In genomic region chr16:70681382-70682238, GRCh38 we compare ENCODE assay signal across 10 cellular contexts. TPM values are rescaled to one million over a fixed set of nuclear protein-coding genes. Genes with fewer than 3 reads are reported as not detected.
DNase-seq lines count a peak whose midpoint lies in the region; ATAC-seq and TF ChIP-seq lines count a peak whose summit lies in the region.
"Had no signal": no experiment of that assay in that cellular context is flagged by ENCODE, and none has a peak within 500 bp of the region (broad histone marks: within the 10 kb centered on the region; RNA-seq: fewer than 3 reads in every experiment).

No MANE protein-coding gene starts in this region.

- peak overlapping the region in 1 of 2 experiments; percentile 55; a peak in 1 of 4 replicates for H3K27ac ChIP-seq in SK-N-SH (ENCODE audit: low read depth in 2 of 2, low read length in 1 of 2)
- peak overlapping the region; percentile 63 for H3K27ac ChIP-seq in osteoblast (ENCODE audit: low read depth, low read length)
- peak overlapping the region; percentile 13 for H3K27ac ChIP-seq in urinary bladder (ENCODE audit: low read depth)
- no peak overlapping the region for H3K27ac ChIP-seq in OCI-LY7 (ENCODE audit: low read depth, low read length, poor library complexity, severe bottlenecking)

- H3K4me3 ChIP-seq in SK-N-SH (ENCODE audit: low read depth in 2 of 2, low read length in 1 of 2) (no peak overlapping the region), osteoblast (ENCODE audit: insufficient read depth, low read length) (no peak overlapping the region), urinary bladder (ENCODE audit: low read depth, low read length) (no peak overlapping the region), OCI-LY7 (ENCODE audit: low read depth, low read length, poor library complexity, severe bottlenecking) (no peak overlapping the region)
- H3K4me3 ChIP-seq: left lung had no signal

- no TSS peak for BruUV-seq in OCI-LY7 (replicated peaks; lab: Mats Ljungman, UMichigan)

- H3K27me3 ChIP-seq in SK-N-SH (ENCODE audit: insufficient read depth), result no peaks in the 10 kb centered on the region
- H3K27me3 ChIP-seq in osteoblast (ENCODE audit: insufficient read depth, low read length), result no peaks in the 10 kb centered on the region

- TF ChIP-seq RAD21 in SK-N-SH (IDR thresholded peaks at IDR 0.05; ENCODE audit: low read length), result no peak

- H3K9me3 ChIP-seq in SK-N-SH (no peaks in the 10 kb centered on the region), osteoblast (ENCODE audit: low read depth, low read length) (no peaks in the 10 kb centered on the region), OCI-LY7 (ENCODE audit: low read length) (no peaks in the 10 kb centered on the region)
- H3K9me3 ChIP-seq: left lung had no signal

- H3K9me2 ChIP-seq in SK-N-SH (no peaks in the 10 kb centered on the region), OCI-LY7 (ENCODE audit: insufficient read depth, low read length) (no peaks in the 10 kb centered on the region)

- H3K9ac ChIP-seq in SK-N-SH, result no peak overlapping the region

- no peak for TF ChIP-seq EP300 in SK-N-SH (IDR thresholded peaks at IDR 0.05; ENCODE audit: borderline replicate concordance in 1 of 2, low read depth in 1 of 2, low read length in 1 of 2)

- H4K20me1 ChIP-seq in SK-N-SH (ENCODE audit: insufficient read depth) (peaks cover 51% of the 10 kb centered on the region), osteoblast (ENCODE audit: insufficient read depth, low read length) (peaks cover 51% of the 10 kb centered on the region), OCI-LY7 (ENCODE audit: insufficient read depth, low read length) (no peaks in the 10 kb centered on the region)

- DNase-seq in SK-N-SH (peak; percentile 51), head of caudate nucleus (peak; percentile 67 to 96 (median 89)), osteoblast (ENCODE audit: insufficient read length, low spot score, missing footprints) (peak; percentile 89), activated gamma-delta T cell treated with Interleukin-2 at 50 U/mL for 16 hours (no peak), OCI-LY7 (ENCODE audit: low spot score) (no peak), SIG-M5 (lab: John Stamatoyannopoulos, UW) (no peak)
- DNase-seq: NCI-H1092 had no signal

- no peak for TF ChIP-seq CTCF in SK-N-SH (IDR thresholded peaks at IDR 0.05)
- no peak for TF ChIP-seq CTCF in osteoblast (IDR thresholded peaks at IDR 0.05; ENCODE audit: extremely low read depth, low read depth, low read length)
- TF ChIP-seq CTCF in OCI-LY7 (conservative IDR thresholded peaks at IDR 0.05; ENCODE audit: low read length), result no peak

- H3K4me2 ChIP-seq in SK-N-SH, result 0 out of 2 replicates have a peak overlapping the region, but pooled peaks have one; percentile 28
- peak overlapping the region; percentile 43 for H3K4me2 ChIP-seq in osteoblast (ENCODE audit: insufficient read depth, low read length)
- no peak overlapping the region for H3K4me2 ChIP-seq in OCI-LY7 (ENCODE audit: low read length)

- H3K79me2 ChIP-seq in SK-N-SH (ENCODE audit: insufficient read depth) (peaks cover 55% of the 10 kb centered on the region), osteoblast (ENCODE audit: insufficient read depth, low read length) (peaks cover 88% of the 10 kb centered on the region), OCI-LY7 (ENCODE audit: insufficient read depth, low read depth, low read length) (no peaks in the 10 kb centered on the region)

- peaks cover 2 to 44% of the 10 kb centered on the region in 2 experiments; a peak in 3 of 4 replicates for H3K4me1 ChIP-seq in SK-N-SH (ENCODE audit: control insufficient read depth in 1 of 2, insufficient read depth in 2 of 2, low read depth in 1 of 2, low read length in 1 of 2)
- H3K4me1 ChIP-seq in osteoblast (ENCODE audit: insufficient read depth, low read length), result peaks cover 45% of the 10 kb centered on the region
- no peaks in the 10 kb centered on the region for H3K4me1 ChIP-seq in urinary bladder (ENCODE audit: insufficient read depth)
- H3K4me1 ChIP-seq in OCI-LY7 (ENCODE audit: insufficient read depth, low read length, poor library complexity, severe bottlenecking), result no peaks in the 10 kb centered on the region

- CTCF ChIA-PET in SK-N-SH (lab: Yijun Ruan, JAX), result interaction anchor here (1.2 to 14.3 kb wide), 9 partner anchors 7 to 97 kb away, joined by 3 to 181 read pairs (median 4); no protein-coding TSS in a partner anchor
- CTCF ChIA-PET in OCI-LY7 (lab: Charles Lee; ENCODE audit: unreplicated experiment), result no interaction called here

- no peak for ATAC-seq in SK-N-SH treated with all-trans-retinoic acid at 6 μM for 48 hours
- ATAC-seq: left lung had no signal

- POLR2A ChIA-PET in SK-N-SH (lab: Yijun Ruan, JAX), result no interaction called here
- POLR2A ChIA-PET in OCI-LY7 (lab: Charles Lee), result no interaction called here

- WGBS in SK-N-SH (ENCODE audit: low lambda C conversion rate), result 92% methylated on average over 4 of the region's 13 CpGs
- 57% methylated on average over 13 of the region's 13 CpGs for WGBS in urinary bladder

- intact Hi-C loops in head of caudate nucleus (cut with DNase I) (loop anchor here (2.0 to 5.0 kb wide), 2 partner anchors 46 to 89 kb away; no protein-coding TSS in a partner anchor), OCI-LY7 (cut with micrococcal nuclease; ENCODE audit: unreplicated experiment) (loop anchor here (5.0 kb wide), 1 partner anchor 91 kb away; no protein-coding TSS in a partner anchor)

- H2AFZ ChIP-seq in SK-N-SH (ENCODE audit: low read depth), result no peak overlapping the region
- no peak overlapping the region for H2AFZ ChIP-seq in osteoblast (ENCODE audit: low read length)
- H2AFZ ChIP-seq in OCI-LY7 (ENCODE audit: low read length), result no peak overlapping the region

- no peaks in the 10 kb centered on the region for H3F3A ChIP-seq in SK-N-SH (replicated peaks; ENCODE audit: insufficient read depth)

- peaks cover 12 to 43% of the 10 kb centered on the region in 2 experiments for H3K36me3 ChIP-seq in SK-N-SH (replicated peaks in 1 of 2; ENCODE audit: control insufficient read depth in 1 of 2, insufficient read depth in 2 of 2, low read length in 1 of 2)
- peaks cover 50% of the 10 kb centered on the region for H3K36me3 ChIP-seq in osteoblast (ENCODE audit: insufficient read depth, low read length)
- H3K36me3 ChIP-seq in urinary bladder (ENCODE audit: insufficient read depth), result no peaks in the 10 kb centered on the region
- no peaks in the 10 kb centered on the region for H3K36me3 ChIP-seq in OCI-LY7 (ENCODE audit: insufficient read depth, low read length)

TF ChIP-seq in SK-N-SH treated with all-trans-retinoic acid at 6 μM for 48 hours, 23 proteins besides CTCF, POLR2A, EP300 and RAD21 (continues in another document):
- TF ChIP-seq OSR1 (CRISPR knock-in tag; IDR thresholded peaks at IDR 0.05) (no peak), ZFP3 (CRISPR knock-in tag; IDR thresholded peaks at IDR 0.05) (no peak), SNAI2 (CRISPR knock-in tag; IDR thresholded peaks at IDR 0.05) (no peak), TOX (CRISPR knock-in tag; IDR thresholded peaks at IDR 0.05; ENCODE audit: borderline replicate concordance) (no peak), ESRRG (CRISPR knock-in tag; IDR thresholded peaks at IDR 0.05) (no peak), CSDC2 (CRISPR knock-in tag; IDR thresholded peaks at IDR 0.05) (no peak)
- TF ChIP-seq, protein P1, sequence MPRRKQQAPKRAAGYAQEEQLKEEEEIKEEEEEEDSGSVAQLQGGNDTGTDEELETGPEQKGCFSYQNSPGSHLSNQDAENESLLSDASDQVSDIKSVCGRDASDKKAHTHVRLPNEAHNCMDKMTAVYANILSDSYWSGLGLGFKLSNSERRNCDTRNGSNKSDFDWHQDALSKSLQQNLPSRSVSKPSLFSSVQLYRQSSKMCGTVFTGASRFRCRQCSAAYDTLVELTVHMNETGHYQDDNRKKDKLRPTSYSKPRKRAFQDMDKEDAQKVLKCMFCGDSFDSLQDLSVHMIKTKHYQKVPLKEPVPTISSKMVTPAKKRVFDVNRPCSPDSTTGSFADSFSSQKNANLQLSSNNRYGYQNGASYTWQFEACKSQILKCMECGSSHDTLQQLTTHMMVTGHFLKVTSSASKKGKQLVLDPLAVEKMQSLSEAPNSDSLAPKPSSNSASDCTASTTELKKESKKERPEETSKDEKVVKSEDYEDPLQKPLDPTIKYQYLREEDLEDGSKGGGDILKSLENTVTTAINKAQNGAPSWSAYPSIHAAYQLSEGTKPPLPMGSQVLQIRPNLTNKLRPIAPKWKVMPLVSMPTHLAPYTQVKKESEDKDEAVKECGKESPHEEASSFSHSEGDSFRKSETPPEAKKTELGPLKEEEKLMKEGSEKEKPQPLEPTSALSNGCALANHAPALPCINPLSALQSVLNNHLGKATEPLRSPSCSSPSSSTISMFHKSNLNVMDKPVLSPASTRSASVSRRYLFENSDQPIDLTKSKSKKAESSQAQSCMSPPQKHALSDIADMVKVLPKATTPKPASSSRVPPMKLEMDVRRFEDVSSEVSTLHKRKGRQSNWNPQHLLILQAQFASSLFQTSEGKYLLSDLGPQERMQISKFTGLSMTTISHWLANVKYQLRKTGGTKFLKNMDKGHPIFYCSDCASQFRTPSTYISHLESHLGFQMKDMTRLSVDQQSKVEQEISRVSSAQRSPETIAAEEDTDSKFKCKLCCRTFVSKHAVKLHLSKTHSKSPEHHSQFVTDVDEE (CRISPR knock-in tag; IDR thresholded peaks at IDR 0.05), result no peak
- TF ChIP-seq, protein P2, sequence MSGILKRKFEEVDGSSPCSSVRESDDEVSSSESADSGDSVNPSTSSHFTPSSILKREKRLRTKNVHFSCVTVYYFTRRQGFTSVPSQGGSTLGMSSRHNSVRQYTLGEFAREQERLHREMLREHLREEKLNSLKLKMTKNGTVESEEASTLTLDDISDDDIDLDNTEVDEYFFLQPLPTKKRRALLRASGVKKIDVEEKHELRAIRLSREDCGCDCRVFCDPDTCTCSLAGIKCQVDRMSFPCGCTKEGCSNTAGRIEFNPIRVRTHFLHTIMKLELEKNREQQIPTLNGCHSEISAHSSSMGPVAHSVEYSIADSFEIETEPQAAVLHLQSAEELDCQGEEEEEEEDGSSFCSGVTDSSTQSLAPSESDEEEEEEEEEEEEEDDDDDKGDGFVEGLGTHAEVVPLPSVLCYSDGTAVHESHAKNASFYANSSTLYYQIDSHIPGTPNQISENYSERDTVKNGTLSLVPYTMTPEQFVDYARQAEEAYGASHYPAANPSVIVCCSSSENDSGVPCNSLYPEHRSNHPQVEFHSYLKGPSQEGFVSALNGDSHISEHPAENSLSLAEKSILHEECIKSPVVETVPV (CRISPR knock-in tag; IDR thresholded peaks at IDR 0.05), result no peak

RNA-seq across cellular contexts. Expression of gene MTSS2, which starts 4.2 kb away (rescaled TPM):
- 41.3 and 54.1 TPM in 2 replicates for polyA plus RNA-seq in SK-N-SH (2012; rRNA removed)
- 25.3 and 37.7 TPM in 2 replicates for polyA plus RNA-seq in SK-N-SH (2012; cell fraction: cytosol; rRNA removed)
- 114 and 150 TPM in 2 replicates for polyA plus RNA-seq in SK-N-SH (2012; cell fraction: nucleus; rRNA removed)
- 54.2 and 56.5 TPM in 2 replicates for total RNA-seq in osteoblast
- total RNA-seq in urinary bladder, result 29.3 TPM
- 82.0 TPM for polyA plus RNA-seq in urinary bladder
- total RNA-seq in OCI-LY7 (2014; rRNA removed; shearing (Covaris generic)), result 0.05 and 0.19 TPM in 2 replicates
- 0.17 and 0.33 TPM in 2 replicates for total RNA-seq in OCI-LY7 (2022)

RNA-seq across cellular contexts. Expression of gene IL34, which starts 35.3 kb away (rescaled TPM):
- polyA plus RNA-seq in SK-N-SH (2012; rRNA removed), result 0.18 and 0.19 TPM in 2 replicates
- polyA plus RNA-seq in SK-N-SH (2012; cell fraction: cytosol; rRNA removed), result 0.17 and 0.26 TPM in 2 replicates
- polyA plus RNA-seq in SK-N-SH (2012; cell fraction: nucleus; rRNA removed), result 0.27 and 0.36 TPM in 2 replicates
- total RNA-seq in osteoblast, result 5.6 and 9.4 TPM in 2 replicates
- total RNA-seq in urinary bladder, result 10.6 TPM
- 2.8 TPM for polyA plus RNA-seq in urinary bladder
- total RNA-seq in OCI-LY7 (2014; rRNA removed; shearing (Covaris generic)), result not detected in 2 replicates
- not detected in 2 replicates for total RNA-seq in OCI-LY7 (2022)

Comparison
In these comparisons a context has a peak if more than half of its experiments do, and no peak if none do; other contexts are left out.
1. DNase-seq: peak in SK-N-SH (single experiment), head of caudate nucleus (42 of 42) and osteoblast (single experiment); none in activated gamma-delta T cell treated with Interleukin-2 at 50 U/mL for 16 hours (single experiment), OCI-LY7 (single experiment) and SIG-M5 (single experiment).
2. RNA of gene MTSS2, which starts 4.2 kb away (total RNA-seq): 54.2 to 56.5 TPM in osteoblast and 29.3 TPM in urinary bladder (single experiment); 0.05 to 0.33 TPM in OCI-LY7; every median in the first group is over 10 times any median in the second.